In the genomic region with DNA sequence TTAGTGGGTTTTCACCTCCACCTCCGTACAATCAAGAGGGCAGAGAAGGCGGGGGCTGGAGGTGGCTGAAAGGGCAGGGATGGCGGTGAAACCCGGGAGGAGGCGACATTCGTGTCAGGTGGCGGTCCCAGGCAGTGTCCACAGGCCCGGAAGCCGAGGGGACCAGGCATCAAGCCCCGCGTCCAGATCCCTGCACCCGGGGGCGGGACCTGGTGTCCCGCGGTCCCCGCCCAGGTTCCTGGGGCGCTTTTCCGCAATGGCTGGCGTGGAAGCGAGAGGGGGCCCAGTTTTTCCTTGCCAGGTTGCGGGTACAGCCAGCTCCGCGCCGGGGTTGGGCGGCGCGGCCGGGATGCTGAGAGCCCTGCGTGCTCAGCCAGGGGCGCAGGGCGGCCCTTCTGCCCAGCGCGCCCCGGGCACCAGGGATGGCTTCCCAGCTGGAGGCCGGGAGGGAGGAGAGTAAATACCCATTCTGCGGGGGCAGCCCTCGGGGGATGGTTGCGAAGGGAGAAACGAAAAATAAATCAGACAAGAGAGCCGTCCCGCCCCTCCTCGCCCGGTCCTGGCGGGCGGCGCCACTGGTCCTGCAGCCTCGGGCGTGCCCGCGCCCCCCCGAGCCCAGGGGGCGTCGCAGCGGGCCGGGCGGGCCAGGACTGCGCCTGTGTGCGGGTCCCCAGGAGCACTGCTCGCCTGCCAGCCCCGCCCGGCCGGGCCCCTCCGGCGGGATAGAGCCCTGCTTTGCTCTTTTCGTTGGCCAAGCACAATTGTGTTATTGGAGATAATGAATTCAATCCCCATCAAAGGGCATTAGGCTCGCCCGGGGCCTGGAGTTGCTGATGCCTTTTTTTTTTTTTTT, we compare ENCODE assay signal across 1 cellular context.
TF ChIP-seq lines count a peak whose summit lies in the region.

No MANE protein-coding gene starts in this region.

TF ChIP-seq in SK-N-SH treated with all-trans-retinoic acid at 6 μM for 48 hours, 23 proteins besides CTCF, POLR2A, EP300 and RAD21 (continued from another document):
- TF ChIP-seq, protein P1, sequence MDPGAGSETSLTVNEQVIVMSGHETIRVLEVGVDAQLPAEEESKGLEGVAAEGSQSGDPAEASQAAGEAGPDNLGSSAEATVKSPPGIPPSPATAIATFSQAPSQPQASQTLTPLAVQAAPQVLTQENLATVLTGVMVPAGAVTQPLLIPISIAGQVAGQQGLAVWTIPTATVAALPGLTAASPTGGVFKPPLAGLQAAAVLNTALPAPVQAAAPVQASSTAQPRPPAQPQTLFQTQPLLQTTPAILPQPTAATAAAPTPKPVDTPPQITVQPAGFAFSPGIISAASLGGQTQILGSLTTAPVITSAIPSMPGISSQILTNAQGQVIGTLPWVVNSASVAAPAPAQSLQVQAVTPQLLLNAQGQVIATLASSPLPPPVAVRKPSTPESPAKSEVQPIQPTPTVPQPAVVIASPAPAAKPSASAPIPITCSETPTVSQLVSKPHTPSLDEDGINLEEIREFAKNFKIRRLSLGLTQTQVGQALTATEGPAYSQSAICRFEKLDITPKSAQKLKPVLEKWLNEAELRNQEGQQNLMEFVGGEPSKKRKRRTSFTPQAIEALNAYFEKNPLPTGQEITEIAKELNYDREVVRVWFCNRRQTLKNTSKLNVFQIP (CRISPR knock-in tag; IDR thresholded peaks at IDR 0.05; ENCODE audit: borderline replicate concordance, low read depth): no peak
- TF ChIP-seq RARB (CRISPR knock-in tag; IDR thresholded peaks at IDR 0.05): no peak
- TF ChIP-seq ESRRG (CRISPR knock-in tag; IDR thresholded peaks at IDR 0.05): no peak
- TF ChIP-seq PATZ1 (CRISPR knock-in tag; IDR thresholded peaks at IDR 0.05; ENCODE audit: borderline replicate concordance): no peak
- no peak for TF ChIP-seq PPARA (CRISPR knock-in tag; IDR thresholded peaks at IDR 0.05; ENCODE audit: borderline replicate concordance)
- TF ChIP-seq ARNTL (CRISPR knock-in tag; IDR thresholded peaks at IDR 0.05; ENCODE audit: borderline replicate concordance, low read depth): no peak
- no peak for TF ChIP-seq ZFP3 (CRISPR knock-in tag; IDR thresholded peaks at IDR 0.05)
- TF ChIP-seq CSDC2 (CRISPR knock-in tag; IDR thresholded peaks at IDR 0.05): no peak
- no peak for TF ChIP-seq CREB5 (CRISPR knock-in tag; IDR thresholded peaks at IDR 0.05; ENCODE audit: low read depth)
- no peak for TF ChIP-seq ZNF70 (CRISPR knock-in tag; IDR thresholded peaks at IDR 0.05)
TF ChIP-seq in SK-N-SH treated with all-trans-retinoic acid at 6 μM for 48 hours: peak in this region for 0.
